In genomic region chr13:97515643-97516042, GRCh38 we compare ENCODE assay signal across 32 cellular contexts.
"Had no signal": no experiment of that assay in that cellular context is flagged by ENCODE, and none has a peak within 500 bp of the region (broad histone marks: within the 10 kb centered on the region; RNA-seq: fewer than 3 reads in every experiment).

No MANE protein-coding gene starts in this region.

- H3K36me3 Mint-ChIP-seq: activated CD8-positive, alpha-beta memory T cell treated with anti-CD3 and anti-CD28 coated beads, Interleukin-2, amount 10 ng/mL, durations not matched to agents 7 days and 5 days had no signal

- H3K4me1 Mint-ChIP-seq: activated CD4-positive, alpha-beta memory T cell treated with anti-CD3 and anti-CD28 coated beads, Interleukin-2, amount 10 ng/mL, durations not matched to agents 7 days and 5 days; activated CD8-positive, alpha-beta memory T cell treated with anti-CD3 and anti-CD28 coated beads, Interleukin-2, amount 10 ng/mL, durations not matched to agents 7 days and 5 days had no signal

- FAIRE-seq: astrocyte, RCC 7860 had no signal

- H3K27ac ChIP-seq: adrenal gland, body of pancreas, breast epithelium, KMS-11, PC-9, RWPE1, VCaP had no signal

- H3K4me3 ChIP-seq: adrenal gland, body of pancreas, breast epithelium, PC-9 had no signal

- H3K4me1 ChIP-seq: adrenal gland, body of pancreas, breast epithelium had no signal

- ATAC-seq: activated CD8-positive, alpha-beta memory T cell treated with anti-CD3 and anti-CD28 coated beads, Interleukin-2, amount 10 ng/mL, durations not matched to agents 7 days and 5 days; activated naive CD4-positive, alpha-beta T cell treated with anti-CD3 and anti-CD28 coated beads, Interleukin-2, amount 50 U/mL, for 72 hours; body of pancreas; Right ventricle myocardium inferior had no signal

- H2AFZ ChIP-seq: PC-9 had no signal

- DNase-seq: activated CD4-positive, alpha-beta memory T cell treated with anti-CD3 and anti-CD28 coated beads, Interleukin-2, amount 10 ng/mL, durations not matched to agents 7 days and 5 days; activated CD4-positive, alpha-beta T cell treated with anti-CD3 and anti-CD28 coated beads for 1 hour; activated CD4-positive, alpha-beta T cell treated with anti-CD3 and anti-CD28 coated beads for 48 hours; activated CD4-positive, CD25-positive, alpha-beta regulatory T cell; activated CD8-positive, alpha-beta memory T cell treated with anti-CD3 and anti-CD28 coated beads for 24 hours; activated CD8-positive, alpha-beta memory T cell treated with anti-CD3 and anti-CD28 coated beads, Interleukin-2, amount 10 ng/mL, durations not matched to agents 7 days and 5 days; activated gamma-delta T cell treated with Interleukin-2 at 50 U/mL for 16 hours; activated naive CD4-positive, alpha-beta T cell treated with anti-CD3 and anti-CD28 coated beads for 36 hours; activated T-cell treated with anti-CD3 and anti-CD28 coated beads, Interleukin-2, amount 50 U/mL, for 24 hours; adrenal gland; body of pancreas; NCI-H1048; NCI-H1105 treated with DMSO at 0.1 percent for 48 hours; NCI-H1436; NCI-H1694; NCI-H1930; NCI-H345; NCI-H524 treated with DMSO at 0.1 percent for 48 hours; PC-9; SIG-M5; SW 1271; T-helper 1 cell; T-helper 2 cell; T-helper 9 cell had no signal

- H3K9me3 ChIP-seq: body of pancreas, breast epithelium had no signal

- H3K36me3 ChIP-seq: adrenal gland, breast epithelium had no signal

- H3K4me3 Mint-ChIP-seq: activated CD4-positive, alpha-beta memory T cell treated with anti-CD3 and anti-CD28 coated beads, Interleukin-2, amount 10 ng/mL, durations not matched to agents 7 days and 5 days; activated CD8-positive, alpha-beta memory T cell treated with anti-CD3 and anti-CD28 coated beads, Interleukin-2, amount 10 ng/mL, durations not matched to agents 7 days and 5 days; activated naive CD4-positive, alpha-beta T cell treated with anti-CD3 and anti-CD28 coated beads for 36 hours; activated T-cell treated with anti-CD3 and anti-CD28 coated beads, Interleukin-2, amount 50 U/mL, for 24 hours had no signal

- H3K9ac ChIP-seq: KMS-11 had no signal

- H3K27me3 ChIP-seq: adrenal gland, body of pancreas, breast epithelium had no signal

- H3K4me2 ChIP-seq: KMS-11, PC-9 had no signal

- H3K27ac Mint-ChIP-seq: activated CD4-positive, alpha-beta memory T cell treated with anti-CD3 and anti-CD28 coated beads, Interleukin-2, amount 10 ng/mL, durations not matched to agents 7 days and 5 days; activated CD8-positive, alpha-beta memory T cell treated with anti-CD3 and anti-CD28 coated beads, Interleukin-2, amount 10 ng/mL, durations not matched to agents 7 days and 5 days; activated naive CD4-positive, alpha-beta T cell treated with anti-CD3 and anti-CD28 coated beads for 36 hours; activated naive CD4-positive, alpha-beta T cell treated with anti-CD3 and anti-CD28 coated beads, Interleukin-2, amount 50 U/mL, for 72 hours; activated T-cell treated with anti-CD3 and anti-CD28 coated beads, Interleukin-2, amount 50 U/mL, for 24 hours had no signal
